Comparison of ENCODE assay signal across 8 cellular contexts in the genomic region with DNA sequence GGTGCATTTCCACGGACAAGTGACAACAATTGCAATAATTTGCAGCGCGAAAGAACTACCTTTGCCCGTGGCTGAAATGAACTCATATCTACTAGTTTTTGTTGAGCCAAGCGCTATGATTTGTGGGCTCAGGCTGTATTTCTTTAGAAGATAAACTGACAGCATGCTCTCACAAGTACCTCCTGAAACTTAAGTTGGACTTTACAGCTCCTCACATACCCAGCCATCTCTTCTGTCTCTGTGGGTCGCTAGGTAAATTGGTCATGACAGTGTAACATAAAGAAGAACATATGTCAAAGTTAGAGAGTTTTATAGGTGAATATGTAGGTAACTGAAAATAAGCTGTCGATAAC. TPM values are rescaled to one million over a fixed set of nuclear protein-coding genes. Genes with fewer than 3 reads are reported as not detected.
DNase-seq lines count a peak whose midpoint lies in the region; ATAC-seq and TF ChIP-seq lines count a peak whose summit lies in the region.

No MANE protein-coding gene starts in this region.

- 16% methylated on average over 7 of the region's 7 CpGs for WGBS in hepatocyte (ENCODE audit: low lambda C conversion rate, missing lambda C conversion rate)
- 15 to 20% (median 19%) methylated on average over 7 of the region's 7 CpGs for WGBS in spleen, 5 donors

- peak overlapping the region; percentile 94 for H3K4me3 Mint-ChIP-seq in HFFc6

- H4K20me1 ChIP-seq in hepatocyte (ENCODE audit: insufficient read depth, poor library complexity, severe bottlenecking): peaks cover 3% of the 10 kb centered on the region

- H3K36me3 ChIP-seq in hepatocyte (replicated peaks; ENCODE audit: insufficient read depth, low read depth): no peaks in the 10 kb centered on the region
- H3K36me3 ChIP-seq in spleen: peaks cover 0 to 18% (median 8%) of the 10 kb centered on the region in 6 donors

- no peaks in the 10 kb centered on the region for H3K36me3 Mint-ChIP-seq in HFFc6 (ENCODE audit: low read depth)

- peak overlapping the region; percentile 91 for H3K4me2 ChIP-seq in hepatocyte

- TF ChIP-seq CTCF in HFFc6 (IDR thresholded peaks at IDR 0.05) (no peak), VCaP (conservative IDR thresholded peaks at IDR 0.05) (no peak), hepatocyte (IDR thresholded peaks at IDR 0.05; ENCODE audit: poor library complexity) (no peak), spleen (IDR thresholded peaks at IDR 0.05 in 8 of 11, conservative IDR thresholded peaks at IDR 0.05 in 3 of 11) (no peak)

- intact Hi-C loops in spleen (cut with DNase I; ENCODE audit: low total_unique reads): no loop called here

- H3K79me2 ChIP-seq in hepatocyte: peaks cover 36% of the 10 kb centered on the region

- H3K9me3 ChIP-seq in hepatocyte (ENCODE audit: low read depth): no peaks in the 10 kb centered on the region
- H3K9me3 ChIP-seq in spleen: no peaks in the 10 kb centered on the region

- H2AFZ ChIP-seq in hepatocyte: peak overlapping the region; percentile 96

- DNase-seq in HFFc6 (no peak), hepatocyte (ENCODE audit: low spot score) (no peak), spleen (no peak), NCI-H2081 treated with DMSO at 0.1 percent for 48 hours (lab: John Stamatoyannopoulos, UW) (no peak), AG20443 (ENCODE audit: low spot score) (no peak)
- no peak for DNase-seq in activated CD4-positive, CD25-positive, alpha-beta regulatory T cell (lab: John Stamatoyannopoulos, UW)

- no peaks in the 10 kb centered on the region for H3K4me1 ChIP-seq in hepatocyte (ENCODE audit: insufficient read depth)
- peaks cover 0 to 42% (median 23%) of the 10 kb centered on the region in 6 donors for H3K4me1 ChIP-seq in spleen

- peak overlapping the region; percentile 63 for H3K27ac ChIP-seq in VCaP
- peak overlapping the region; percentile 64 for H3K27ac ChIP-seq in hepatocyte
- H3K27ac ChIP-seq in spleen: peak overlapping the region in 4 of 8 donors; percentile 64 to 87 (median 86)

- peak; percentile 7 for ATAC-seq in GM18498 (IDR thresholded peaks at IDR 0.05; ENCODE audit: unreplicated experiment)

- H3K27ac Mint-ChIP-seq in HFFc6: peak overlapping the region; percentile 47

- H3K4me3 ChIP-seq in hepatocyte: peak overlapping the region; percentile 76
- H3K4me3 ChIP-seq in spleen: peak overlapping the region; percentile 79 to 93 (median 86)

- H3K9me3 Mint-ChIP-seq in HFFc6: no peaks in the 10 kb centered on the region

- H3K27me3 ChIP-seq in hepatocyte (no peaks in the 10 kb centered on the region), spleen (replicated peaks in 1 of 7) (no peaks in the 10 kb centered on the region)

- no peaks in the 10 kb centered on the region for H3K9me2 ChIP-seq in hepatocyte (replicated peaks; ENCODE audit: insufficient read depth)

- peaks cover 22% of the 10 kb centered on the region for H3K4me1 Mint-ChIP-seq in HFFc6 (ENCODE audit: low read depth)

- TF ChIP-seq POLR2A in spleen (IDR thresholded peaks at IDR 0.05): no peak

- no peaks in the 10 kb centered on the region for H3K27me3 Mint-ChIP-seq in HFFc6 (ENCODE audit: insufficient read depth)

RNA-seq across cellular contexts. Expression of a gene that starts 0.8 kb away (rescaled TPM):
- 10 to 100 TPM; 43.1 to 56.0 (median 47.2) TPM for total RNA-seq in HFFc6 (2021; fragmentation: NEBNext Ultra II Directional; extraction: Animal tissue kit (Norgen Biotek cat#: 25700))
- total RNA-seq in hepatocyte (37.0 and 37.3 TPM in 2 replicates), spleen (10 to 100 TPM; 18.6 to 41.9 (median 29.4) TPM)
- polyA plus RNA-seq in hepatocyte (18.3 and 25.3 TPM in 2 replicates), spleen (1 to 10 TPM; 5.7 to 8.8 (median 6.6) TPM)

RNA-seq across cellular contexts. Expression of a gene that starts 53.3 kb away (rescaled TPM):
- total RNA-seq in HFFc6 (2021; fragmentation: NEBNext Ultra II Directional; extraction: Animal tissue kit (Norgen Biotek cat#: 25700)): 10 to 100 TPM; 57.5 to 75.3 (median 61.4) TPM
- total RNA-seq in hepatocyte (7.2 and 12.1 TPM in 2 replicates), spleen (10 to 100 TPM; 23.8 to 49.0 (median 43.4) TPM)
- polyA plus RNA-seq in hepatocyte (14.1 and 17.2 TPM in 2 replicates), spleen (10 to 100 TPM in 1 of 3 donors, 1 to 10 TPM in 2; 6.9 to 12.0 (median 8.3) TPM)
